Comparison of ENCODE assay signal across 8 cellular contexts in the genomic region with DNA sequence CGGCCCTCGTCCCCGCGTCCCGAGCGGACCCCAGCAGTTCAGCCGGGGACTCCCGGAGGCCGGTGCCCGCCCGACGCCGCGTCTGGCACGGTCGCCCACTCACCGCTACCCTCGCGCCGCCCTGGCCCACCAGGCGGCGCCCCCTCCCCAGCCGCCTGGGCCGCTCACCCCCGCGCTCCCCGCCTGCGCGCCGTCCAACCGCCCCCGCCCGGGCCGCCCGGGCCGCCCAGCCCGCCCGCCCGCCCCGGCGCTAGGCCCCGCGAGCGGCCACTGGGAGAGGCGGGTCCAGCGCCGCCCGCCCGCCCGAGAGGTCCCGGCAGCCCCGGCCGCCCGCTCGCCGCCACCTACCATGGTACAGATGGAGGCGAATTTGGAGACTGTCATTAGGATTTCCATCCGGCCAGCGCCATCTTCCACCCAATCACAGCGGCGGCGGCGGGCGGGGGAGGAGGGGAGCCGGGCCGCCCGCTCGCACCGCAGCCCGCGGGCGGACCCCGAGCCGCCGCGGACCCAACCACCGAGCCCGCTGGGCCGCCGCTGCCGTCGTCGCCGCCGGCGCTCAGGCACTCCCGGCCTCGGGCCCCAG. TPM values are rescaled to one million over a fixed set of nuclear protein-coding genes. Genes with fewer than 3 reads are reported as not detected.
DNase-seq lines count a peak whose midpoint lies in the region; ATAC-seq, FAIRE-seq and TF ChIP-seq lines count a peak whose summit lies in the region.

A gene with protein sequence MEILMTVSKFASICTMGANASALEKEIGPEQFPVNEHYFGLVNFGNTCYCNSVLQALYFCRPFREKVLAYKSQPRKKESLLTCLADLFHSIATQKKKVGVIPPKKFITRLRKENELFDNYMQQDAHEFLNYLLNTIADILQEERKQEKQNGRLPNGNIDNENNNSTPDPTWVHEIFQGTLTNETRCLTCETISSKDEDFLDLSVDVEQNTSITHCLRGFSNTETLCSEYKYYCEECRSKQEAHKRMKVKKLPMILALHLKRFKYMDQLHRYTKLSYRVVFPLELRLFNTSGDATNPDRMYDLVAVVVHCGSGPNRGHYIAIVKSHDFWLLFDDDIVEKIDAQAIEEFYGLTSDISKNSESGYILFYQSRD (minus strand): TSS at position 568 of the 586 bp plus-strand sequence. CDS start 172 bp downstream, at position 396.

- no peak for FAIRE-seq in HTR-8/SVneo (lab: Jason Lieb, UNC)

- DNase-seq in AG04449 (ENCODE audit: low read depth, low spot score) (no peak), SW480 (ENCODE audit: low spot score) (peak; percentile 13), mammary epithelial cell (peak; percentile 23), left lobe of liver (ENCODE audit: low spot score) (peak; percentile 57), HTR-8/SVneo (ENCODE audit: insufficient read length, low spot score) (no peak)
- DNase-seq in stimulated activated CD4-positive, alpha-beta T cell treated with anti-CD3 and anti-CD28 coated beads, Interleukin-4, amount 100 ng/mL, for 4 hours = peak; percentile 52 to 55

- TF ChIP-seq POLR2A in GM18526 (IDR thresholded peaks at IDR 0.05; ENCODE audit: extremely low read depth, insufficient read length) = peak; percentile 64

- no peaks in the 10 kb centered on the region for H3K9me3 ChIP-seq in mammary epithelial cell (replicated peaks; ENCODE audit: insufficient read depth, low read length)

- dilution Hi-C loops in mammary epithelial cell (cut with HindIII; ENCODE audit: low sequenced_read_pairs) = no loop called here

- no peaks in the 10 kb centered on the region for H3K36me3 ChIP-seq in mammary epithelial cell (ENCODE audit: insufficient read depth, low read length)

- BruUV-seq in mammary epithelial cell (replicated peaks; lab: Mats Ljungman, UMichigan) = no TSS peak

- POLR2A ChIA-PET in AG04449 (lab: Yijun Ruan, JAX) = interaction anchor here (0.6 to 1.3 kb wide), 3 partner anchors 88 to 117 kb away, joined by 3 to 7 read pairs (median 3); a partner anchor contains a TSS

- ATAC-seq in HG03045 (IDR thresholded peaks at IDR 0.05; ENCODE audit: unreplicated experiment) (peak; percentile 25), left lobe of liver (peak; percentile 36)

- H3K9ac ChIP-seq in mammary epithelial cell (ENCODE audit: insufficient read depth, low read length) = peak within 1 kb of the TSS; percentile 80

- H2AFZ ChIP-seq in mammary epithelial cell (ENCODE audit: low read depth, low read length) = peak within 1 kb of the TSS; percentile 91

- H3K4me2 ChIP-seq in mammary epithelial cell (ENCODE audit: insufficient read depth, low read depth, low read length) = peak within 1 kb of the TSS; percentile 79

- H4K20me1 ChIP-seq in mammary epithelial cell (ENCODE audit: insufficient read depth, low read length) = peaks cover 2% of the 10 kb centered on the region

- in situ Hi-C loops in mammary epithelial cell (cut with MboI; ENCODE audit: low sequenced_read_pairs in 2 of 2) = no loop called here

- CTCF ChIA-PET in AG04449 (lab: Yijun Ruan, JAX) = interaction anchor here (1.0 to 2.2 kb wide), 3 partner anchors 117 to 186 kb away, joined by 3 to 13 read pairs (median 5); no protein-coding TSS in a partner anchor
- CTCF ChIA-PET in mammary epithelial cell (lab: Charles Lee; ENCODE audit: low non-redundant PET) = no interaction called here

- H3K4me1 ChIP-seq in mammary epithelial cell (ENCODE audit: insufficient read depth, low read length) = peaks cover 15% of the 10 kb centered on the region

- peaks cover 47% of the 10 kb centered on the region for H3K79me2 ChIP-seq in mammary epithelial cell (ENCODE audit: insufficient read depth, low read length)

- intact Hi-C loops in mammary epithelial cell (cut with micrococcal nuclease) = loop anchor here (5.0 to 10.0 kb wide), 2 partner anchors 101 to 183 kb away; a partner anchor contains a TSS

- no CpG with 5 or more reads among the region's 88 CpGs for WGBS in mammary epithelial cell (ENCODE audit: low coverage, missing lambda C conversion rate)

- H3K4me3 ChIP-seq in AG04449 (ENCODE audit: low read depth, low read length) = peak within 1 kb of the TSS; percentile 74
- H3K4me3 ChIP-seq in mammary epithelial cell (replicated peaks in 1 of 3; ENCODE audit: insufficient read depth in 1 of 3, low read depth in 2 of 3, low read length in 3 of 3) = peak within 1 kb of the TSS; percentile 61 to 76 (median 74)

- peak within 1 kb of the TSS; percentile 72 for H3K27ac ChIP-seq in mammary epithelial cell (ENCODE audit: insufficient read depth, low read depth, low read length)

- H3K27me3 ChIP-seq in mammary epithelial cell (ENCODE audit: insufficient read depth, low read length) = no peaks in the 10 kb centered on the region

- peak; percentile 22 for TF ChIP-seq CTCF in AG04449 (IDR thresholded peaks at IDR 0.05; ENCODE audit: insufficient read depth, low read length, missing control alignments)
- TF ChIP-seq CTCF in mammary epithelial cell (conservative IDR thresholded peaks at IDR 0.05 in 1 of 2, IDR thresholded peaks at IDR 0.05 in 1 of 2; ENCODE audit: extremely low read depth in 1 of 2, insufficient read depth in 1 of 2, low read depth in 1 of 2, low read length in 2 of 2) = no peak

RNA-seq across cellular contexts. Expression of the gene that starts here (rescaled TPM):
- total RNA-seq in mammary epithelial cell (10 to 100 TPM; 19.7 to 22.3 TPM), left lobe of liver (11.5 TPM)
- 6.1 TPM for polyA plus RNA-seq in mammary epithelial cell
- 4.9 TPM for polyA minus RNA-seq in mammary epithelial cell

Comparison
In these comparisons a context has a peak if more than half of its experiments do, and no peak if none do; other contexts are left out.
1. DNase-seq: peak in SW480 (single experiment), mammary epithelial cell (single experiment), left lobe of liver (single experiment) and stimulated activated CD4-positive, alpha-beta T cell treated with anti-CD3 and anti-CD28 coated beads, Interleukin-4, amount 100 ng/mL, for 4 hours (2 of 2); none in AG04449 (single experiment) and HTR-8/SVneo (single experiment).